Comparison of ENCODE assay signal across 12 cellular contexts in genomic region chr7:101784275-101785127, GRCh38. TPM values are rescaled to one million over a fixed set of nuclear protein-coding genes. Genes with fewer than 3 reads are reported as not detected.
DNase-seq lines count a peak whose midpoint lies in the region; ATAC-seq and TF ChIP-seq lines count a peak whose summit lies in the region.
"Had no signal": no experiment of that assay in that cellular context is flagged by ENCODE, and none has a peak within 500 bp of the region (broad histone marks: within the 10 kb centered on the region; RNA-seq: fewer than 3 reads in every experiment).

No MANE protein-coding gene starts in this region.

- H3K9me3 ChIP-seq in uterus, result no peaks in the 10 kb centered on the region

- H3K36me3 ChIP-seq in uterus, result no peaks in the 10 kb centered on the region

- H3K4me3 Mint-ChIP-seq in activated CD8-positive, alpha-beta T cell treated with anti-CD3 and anti-CD28 coated beads for 36 hours, result no peak overlapping the region
- no peak overlapping the region for H3K4me3 Mint-ChIP-seq in activated CD8-positive, alpha-beta T cell treated with anti-CD3 and anti-CD28 coated beads, Interleukin-2, amount 10 ng/mL, durations not matched to agents 7 days and 5 days

- POLR2A ChIA-PET in activated CD8-positive, alpha-beta T cell treated with anti-CD3 and anti-CD28 coated beads for 36 hours (lab: Charles Lee), result no interaction called here
- POLR2A ChIA-PET in activated CD8-positive, alpha-beta T cell treated with anti-CD3 and anti-CD28 coated beads, Interleukin-2, amount 10 ng/mL, durations not matched to agents 7 days and 5 days (lab: Charles Lee), result interaction anchor here (1.1 kb wide), 1 partner anchor 31 kb away, joined by 3 read pairs; no protein-coding TSS in a partner anchor

- intact Hi-C loops in activated CD8-positive, alpha-beta T cell treated with anti-CD3 and anti-CD28 coated beads for 36 hours (cut with micrococcal nuclease), result no loop called here
- intact Hi-C loops in uterus (cut with DNase I; ENCODE audit: low total_unique reads), result no loop called here

- no peak for DNase-seq in activated CD8-positive, alpha-beta T cell treated with anti-CD3 and anti-CD28 coated beads for 36 hours
- DNase-seq in activated CD8-positive, alpha-beta T cell treated with anti-CD3 and anti-CD28 coated beads, Interleukin-2, amount 10 ng/mL, durations not matched to agents 7 days and 5 days, result no peak
- DNase-seq in dedifferentiated amniotic fluid mesenchymal stem cell (ENCODE audit: extremely low spot score) (peak; percentile 19), middle frontal gyrus (ENCODE audit: extremely low spot score, low spot score) (peak; percentile 10), uterus (no peak), germinal center (ENCODE audit: low spot score) (no peak), HuH-7.5 (ENCODE audit: low spot score) (no peak), NCI-H82 treated with DMSO at 0.1 percent for 48 hours (lab: John Stamatoyannopoulos, UW; ENCODE audit: unreplicated experiment) (no peak)
- DNase-seq: activated CD4-positive, CD25-positive, alpha-beta regulatory T cell; GOT3; KG1; SHP77 had no signal

- H3K4me3 ChIP-seq in uterus, result no peak overlapping the region

- ATAC-seq in activated CD8-positive, alpha-beta T cell treated with anti-CD3 and anti-CD28 coated beads for 36 hours, result peak; percentile 42
- ATAC-seq in activated CD8-positive, alpha-beta T cell treated with anti-CD3 and anti-CD28 coated beads, Interleukin-2, amount 10 ng/mL, durations not matched to agents 7 days and 5 days, result no peak

- H3K36me3 Mint-ChIP-seq in activated CD8-positive, alpha-beta T cell treated with anti-CD3 and anti-CD28 coated beads for 36 hours (ENCODE audit: low read depth), result no peaks in the 10 kb centered on the region
- no peaks in the 10 kb centered on the region for H3K36me3 Mint-ChIP-seq in activated CD8-positive, alpha-beta T cell treated with anti-CD3 and anti-CD28 coated beads, Interleukin-2, amount 10 ng/mL, durations not matched to agents 7 days and 5 days (ENCODE audit: low read depth)

- H3K27ac Mint-ChIP-seq in activated CD8-positive, alpha-beta T cell treated with anti-CD3 and anti-CD28 coated beads for 36 hours, result no peak overlapping the region
- no peak overlapping the region for H3K27ac Mint-ChIP-seq in activated CD8-positive, alpha-beta T cell treated with anti-CD3 and anti-CD28 coated beads, Interleukin-2, amount 10 ng/mL, durations not matched to agents 7 days and 5 days

- H3K27me3 ChIP-seq in uterus, result no peaks in the 10 kb centered on the region

- H3K27ac ChIP-seq in uterus, result peak overlapping the region; percentile 9 to 40

- H3K4me1 ChIP-seq in uterus, result no peaks in the 10 kb centered on the region

- peaks cover 7% of the 10 kb centered on the region for H3K27me3 Mint-ChIP-seq in activated CD8-positive, alpha-beta T cell treated with anti-CD3 and anti-CD28 coated beads for 36 hours
- peaks cover 9% of the 10 kb centered on the region for H3K27me3 Mint-ChIP-seq in activated CD8-positive, alpha-beta T cell treated with anti-CD3 and anti-CD28 coated beads, Interleukin-2, amount 10 ng/mL, durations not matched to agents 7 days and 5 days (ENCODE audit: low read depth)

- H3K4me1 Mint-ChIP-seq in activated CD8-positive, alpha-beta T cell treated with anti-CD3 and anti-CD28 coated beads for 36 hours (ENCODE audit: low read depth), result peaks cover 10% of the 10 kb centered on the region
- no peaks in the 10 kb centered on the region for H3K4me1 Mint-ChIP-seq in activated CD8-positive, alpha-beta T cell treated with anti-CD3 and anti-CD28 coated beads, Interleukin-2, amount 10 ng/mL, durations not matched to agents 7 days and 5 days (ENCODE audit: low read depth)

- no peaks in the 10 kb centered on the region for H3K9me3 Mint-ChIP-seq in activated CD8-positive, alpha-beta T cell treated with anti-CD3 and anti-CD28 coated beads for 36 hours
- no peaks in the 10 kb centered on the region for H3K9me3 Mint-ChIP-seq in activated CD8-positive, alpha-beta T cell treated with anti-CD3 and anti-CD28 coated beads, Interleukin-2, amount 10 ng/mL, durations not matched to agents 7 days and 5 days (ENCODE audit: insufficient read depth)

- TF ChIP-seq CTCF in activated CD8-positive, alpha-beta T cell treated with anti-CD3 and anti-CD28 coated beads for 36 hours (IDR thresholded peaks at IDR 0.05), result no peak
- no peak for TF ChIP-seq CTCF in uterus (IDR thresholded peaks at IDR 0.05)

- CTCF ChIA-PET in activated CD8-positive, alpha-beta T cell treated with anti-CD3 and anti-CD28 coated beads for 36 hours (lab: Charles Lee), result no interaction called here
- CTCF ChIA-PET in activated CD8-positive, alpha-beta T cell treated with anti-CD3 and anti-CD28 coated beads, Interleukin-2, amount 10 ng/mL, durations not matched to agents 7 days and 5 days (lab: Charles Lee), result interaction anchor here (0.7 to 1.4 kb wide), 2 partner anchors 20 to 30 kb away, joined by 3 to 4 read pairs; no protein-coding TSS in a partner anchor

- TF ChIP-seq POLR2A in uterus (IDR thresholded peaks at IDR 0.05), result no peak

RNA-seq across cellular contexts. Expression of gene CUX1, which starts 32.9 kb away (rescaled TPM):
- total RNA-seq in activated CD8-positive, alpha-beta T cell treated with anti-CD3 and anti-CD28 coated beads for 36 hours, result 10 to 100 TPM; 20.2 to 20.4 TPM
- 10 to 100 TPM; 30.7 to 31.2 TPM for total RNA-seq in activated CD8-positive, alpha-beta T cell treated with anti-CD3 and anti-CD28 coated beads, Interleukin-2, amount 10 ng/mL, durations not matched to agents 7 days and 5 days
- 100 to 1,000 TPM in 1 of 4 donors, 10 to 100 TPM in 3; 58.2 to 295 (median 76.9) TPM for total RNA-seq in uterus

Comparison
In these comparisons a context has a peak if more than half of its experiments do, and no peak if none do; other contexts are left out.
1. DNase-seq: peak in dedifferentiated amniotic fluid mesenchymal stem cell (single experiment) and middle frontal gyrus (single experiment); none in activated CD8-positive, alpha-beta T cell treated with anti-CD3 and anti-CD28 coated beads for 36 hours (single experiment), activated CD8-positive, alpha-beta T cell treated with anti-CD3 and anti-CD28 coated beads, Interleukin-2, amount 10 ng/mL, durations not matched to agents 7 days and 5 days (single experiment), uterus (0 of 2), germinal center (single experiment), HuH-7.5 (single experiment) and NCI-H82 treated with DMSO at 0.1 percent for 48 hours (single experiment).